In genomic region chr12:108850854-108851573, GRCh38 we compare ENCODE assay signal across 1 cellular context.
A peak's percentile ranks its signal among the peaks of the same experiment; 100 is the strongest.
TF ChIP-seq lines count a peak whose summit lies in the region.

No MANE protein-coding gene starts in this region.

TF ChIP-seq in K562, 482 proteins besides CTCF, POLR2A, EP300 and RAD21 (continued from another document):
- TF ChIP-seq TFAP4 (CRISPR knock-in tag; IDR thresholded peaks at IDR 0.05; ENCODE audit: borderline replicate concordance) = peak; percentile 50; the same call in 1 of the 2 replicates
TF ChIP-seq in K562: peak in this region for 5.
